In the genomic region with DNA sequence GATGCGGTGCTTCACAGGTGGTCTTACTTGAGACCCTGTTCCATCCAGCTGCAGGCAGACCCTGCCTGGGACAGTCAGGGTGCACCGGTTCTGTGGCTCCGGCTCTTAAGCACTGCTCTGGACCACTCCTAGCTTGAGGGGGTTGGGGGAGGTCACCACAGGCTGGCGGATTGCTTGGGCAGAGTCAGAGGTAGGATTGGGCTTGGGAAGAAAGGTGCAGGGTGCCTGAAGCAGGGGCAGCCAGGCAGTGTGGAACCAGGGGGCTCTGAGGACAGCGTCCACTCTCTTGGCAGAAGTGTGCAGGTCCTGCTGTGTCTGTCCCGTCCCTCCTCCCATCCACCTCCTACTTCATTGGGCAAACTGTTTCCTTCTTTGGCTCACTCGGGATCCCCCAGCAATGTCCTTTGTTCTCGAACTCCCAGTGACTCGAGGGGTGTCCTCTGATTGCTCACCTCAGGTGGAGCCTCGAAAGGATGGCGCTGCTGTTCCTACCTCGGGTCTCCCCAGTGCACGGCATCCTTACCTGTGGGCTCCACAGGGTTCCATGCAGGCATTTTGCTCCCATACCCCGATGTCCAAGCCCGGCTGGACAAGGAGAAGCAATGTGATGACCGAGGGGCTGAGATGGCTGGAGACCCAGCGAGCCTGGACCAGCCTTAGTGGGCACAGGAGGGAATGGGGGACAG, we compare ENCODE assay signal across 8 cellular contexts. TPM values are rescaled to one million over a fixed set of nuclear protein-coding genes. Genes with fewer than 3 reads are reported as not detected.
DNase-seq lines count a peak whose midpoint lies in the region; ATAC-seq and TF ChIP-seq lines count a peak whose summit lies in the region.

No MANE protein-coding gene starts in this region.

- peak overlapping the region; percentile 79 for H3K4me3 Mint-ChIP-seq in activated CD4-positive, alpha-beta T cell treated with anti-CD3 and anti-CD28 coated beads, Interleukin-2, amount 10 ng/mL, durations not matched to agents 7 days and 5 days

- peak overlapping the region in 4 of 5 donors; percentile 85 to 97 (median 94) for H3K27ac ChIP-seq in adrenal gland
- peak overlapping the region; percentile 75 for H3K27ac ChIP-seq in substantia nigra (ENCODE audit: low read depth, low read length, poor library complexity, severe bottlenecking)

- H3K27ac Mint-ChIP-seq in activated CD4-positive, alpha-beta T cell treated with anti-CD3 and anti-CD28 coated beads, Interleukin-2, amount 10 ng/mL, durations not matched to agents 7 days and 5 days: peak overlapping the region; percentile 64

- TF ChIP-seq CTCF in adrenal gland (IDR thresholded peaks at IDR 0.05): no peak
- no peak for TF ChIP-seq CTCF in kidney epithelial cell (IDR thresholded peaks at IDR 0.05; ENCODE audit: insufficient read depth, low read length, poor library complexity, severe bottlenecking)

- no peak for DNase-seq in activated CD4-positive, alpha-beta T cell treated with anti-CD3 and anti-CD28 coated beads, Interleukin-2, amount 10 ng/mL, durations not matched to agents 7 days and 5 days
- no peak for DNase-seq in activated CD4-positive, alpha-beta T cell treated with anti-CD3 and anti-CD28 coated beads, Interleukin-2, amount 50 U/mL, for 48 hours
- DNase-seq in adrenal gland: peak in 1 of 7 donors; percentile 27
- DNase-seq in kidney epithelial cell (ENCODE audit: low read depth): no peak
- no peak for DNase-seq in substantia nigra (lab: John Stamatoyannopoulos, UW)
- DNase-seq in DMS53 treated with DMSO at 0.1 percent for 48 hours (lab: John Stamatoyannopoulos, UW; ENCODE audit: unreplicated experiment): no peak
- DNase-seq in NCI-H82 (lab: John Stamatoyannopoulos, UW): no peak

- POLR2A ChIA-PET in activated CD4-positive, alpha-beta T cell treated with anti-CD3 and anti-CD28 coated beads, Interleukin-2, amount 10 ng/mL, durations not matched to agents 7 days and 5 days (lab: Charles Lee): no interaction called here

- peaks cover 40% of the 10 kb centered on the region for H3K4me1 Mint-ChIP-seq in activated CD4-positive, alpha-beta T cell treated with anti-CD3 and anti-CD28 coated beads, Interleukin-2, amount 10 ng/mL, durations not matched to agents 7 days and 5 days

- TF ChIP-seq POLR2A in adrenal gland (IDR thresholded peaks at IDR 0.05): no peak

- H3K27me3 ChIP-seq in adrenal gland (no peaks in the 10 kb centered on the region), kidney epithelial cell (ENCODE audit: control insufficient read depth, insufficient read depth, low read length) (no peaks in the 10 kb centered on the region)

- WGBS in adrenal gland, 4 donors: 71 to 85% (median 75%) methylated on average over 14 to 17 of the region's 17 CpGs

- no peaks in the 10 kb centered on the region for H3K9me3 Mint-ChIP-seq in activated CD4-positive, alpha-beta T cell treated with anti-CD3 and anti-CD28 coated beads, Interleukin-2, amount 10 ng/mL, durations not matched to agents 7 days and 5 days

- H3K4me3 ChIP-seq in adrenal gland (peak overlapping the region; percentile 69 to 99 (median 82)), kidney epithelial cell (ENCODE audit: low read depth, low read length) (peak overlapping the region; percentile 95)

- intact Hi-C loops in adrenal gland (cut with DNase I): no loop called here

- peaks cover 28 to 41% of the 10 kb centered on the region in 2 donors for H3K4me1 ChIP-seq in adrenal gland (replicated peaks in 1 of 2)

- H3K36me3 Mint-ChIP-seq in activated CD4-positive, alpha-beta T cell treated with anti-CD3 and anti-CD28 coated beads, Interleukin-2, amount 10 ng/mL, durations not matched to agents 7 days and 5 days (ENCODE audit: low read depth): peaks cover 4% of the 10 kb centered on the region

- peaks cover 14% of the 10 kb centered on the region for H3K27me3 Mint-ChIP-seq in activated CD4-positive, alpha-beta T cell treated with anti-CD3 and anti-CD28 coated beads, Interleukin-2, amount 10 ng/mL, durations not matched to agents 7 days and 5 days

- no peak for ATAC-seq in GM19035 (IDR thresholded peaks at IDR 0.05; ENCODE audit: unreplicated experiment)

- H3K9me3 ChIP-seq in adrenal gland (replicated peaks in 1 of 3): no peaks in the 10 kb centered on the region

- CTCF ChIA-PET in activated CD4-positive, alpha-beta T cell treated with anti-CD3 and anti-CD28 coated beads, Interleukin-2, amount 10 ng/mL, durations not matched to agents 7 days and 5 days (lab: Charles Lee): no interaction called here

- H3K36me3 ChIP-seq in adrenal gland (replicated peaks in 1 of 2) (peaks cover 0 to 10% of the 10 kb centered on the region in 2 donors), kidney epithelial cell (ENCODE audit: control insufficient read depth, insufficient read depth, low read length) (peaks cover 2% of the 10 kb centered on the region)

RNA-seq across cellular contexts. Expression of gene PDXK, which starts 1.8 kb away (rescaled TPM):
- total RNA-seq in activated CD4-positive, alpha-beta T cell treated with anti-CD3 and anti-CD28 coated beads, Interleukin-2, amount 10 ng/mL, durations not matched to agents 7 days and 5 days: 10 to 100 TPM; 74.0 to 81.4 TPM
- total RNA-seq in adrenal gland (100 to 1,000 TPM in 5 of 8 donors, 10 to 100 TPM in 3; 75.3 to 202 (median 123) TPM), kidney epithelial cell (183 and 188 TPM in 2 replicates)
- 10 to 100 TPM; 76.8 to 98.0 (median 92.5) TPM for polyA plus RNA-seq in adrenal gland

RNA-seq across cellular contexts. Expression of gene CSTB, which starts 55.4 kb away (rescaled TPM):
- total RNA-seq in activated CD4-positive, alpha-beta T cell treated with anti-CD3 and anti-CD28 coated beads, Interleukin-2, amount 10 ng/mL, durations not matched to agents 7 days and 5 days: 10 to 100 TPM; 44.4 to 48.7 TPM
- total RNA-seq in adrenal gland (10 to 100 TPM in 7 of 8 donors, 1 to 10 TPM in 1; 9.5 to 72.0 (median 39.4) TPM), kidney epithelial cell (27.9 and 28.4 TPM in 2 replicates)
- 100 to 1,000 TPM; 116 to 143 (median 127) TPM for polyA plus RNA-seq in adrenal gland
